In the genomic region with DNA sequence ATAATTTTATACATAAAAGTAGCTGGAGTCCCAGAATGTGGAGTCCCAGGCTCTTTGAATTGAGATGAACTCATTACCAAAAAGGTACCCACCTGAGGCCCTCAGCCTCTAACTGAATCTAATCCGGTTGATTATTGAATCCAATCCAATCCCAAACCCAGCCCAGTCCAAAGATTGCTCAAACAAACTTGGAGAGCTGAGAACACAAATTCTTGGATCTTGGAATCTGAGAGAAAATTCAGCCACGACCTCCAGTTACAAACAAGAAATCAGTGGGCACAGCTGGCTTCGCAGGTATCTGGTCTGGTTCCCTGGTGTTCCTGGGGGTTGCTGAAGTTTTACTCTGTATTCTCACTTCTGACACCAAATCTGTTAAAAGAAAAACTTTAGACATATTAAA, we compare ENCODE assay signal across 1 cellular context.
TF ChIP-seq lines count a peak whose summit lies in the region.

No MANE protein-coding gene starts in this region.

TF ChIP-seq in HepG2, 621 proteins besides CTCF, POLR2A, EP300 and RAD21:
- TF ChIP-seq, protein P1, sequence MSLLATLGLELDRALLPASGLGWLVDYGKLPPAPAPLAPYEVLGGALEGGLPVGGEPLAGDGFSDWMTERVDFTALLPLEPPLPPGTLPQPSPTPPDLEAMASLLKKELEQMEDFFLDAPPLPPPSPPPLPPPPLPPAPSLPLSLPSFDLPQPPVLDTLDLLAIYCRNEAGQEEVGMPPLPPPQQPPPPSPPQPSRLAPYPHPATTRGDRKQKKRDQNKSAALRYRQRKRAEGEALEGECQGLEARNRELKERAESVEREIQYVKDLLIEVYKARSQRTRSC (CRISPR knock-in tag; IDR thresholded peaks at IDR 0.05; ENCODE audit: low read depth): no peak
- TF ChIP-seq RORA (CRISPR knock-in tag; IDR thresholded peaks at IDR 0.05) (0 out of 2 replicates have a peak, but pooled peaks have one; percentile 71), ZNF546 (CRISPR knock-in tag; conservative IDR thresholded peaks at IDR 0.05) (0 out of 2 replicates have a peak, but pooled peaks have one; percentile 5)
TF ChIP-seq in HepG2: peak in this region for 2.
